In genomic region chr15:28420470-28420869, GRCh38 we compare ENCODE assay signal across 11 cellular contexts. TPM values are rescaled to one million over a fixed set of nuclear protein-coding genes. Genes with fewer than 3 reads are reported as not detected.
DNase-seq lines count a peak whose midpoint lies in the region; ATAC-seq, FAIRE-seq and TF ChIP-seq lines count a peak whose summit lies in the region.
"Not testable (repeated sequence)": the region's sequence is repeated elsewhere in the genome, so short reads cannot be mapped to it uniquely, and the experiment has no call there.
"Had no signal": no experiment of that assay in that cellular context is flagged by ENCODE, and none has a peak within 500 bp of the region (broad histone marks: within the 10 kb centered on the region; RNA-seq: fewer than 3 reads in every experiment).

No MANE protein-coding gene starts in this region.

- H3K14ac ChIP-seq in mesenchymal stem cell (ENCODE audit: low read length in 2 of 2): not testable (repeated sequence)

- TF ChIP-seq CTCF in bronchial epithelial cell (IDR thresholded peaks at IDR 0.05; ENCODE audit: insufficient read depth, low read length, severe bottlenecking); cardiac muscle cell (IDR thresholded peaks at IDR 0.05; ENCODE audit: low read depth, low read length): not testable (repeated sequence)

- H3K18ac ChIP-seq in mesenchymal stem cell (ENCODE audit: low read depth in 1 of 2, low read length in 2 of 2): not testable (repeated sequence)

- H3K4me3 ChIP-seq in bronchial epithelial cell (ENCODE audit: low read depth, low read length); cardiac muscle cell; mesenchymal stem cell (ENCODE audit: insufficient read depth in 1 of 2, low read depth in 1 of 2, low read length in 2 of 2): not testable (repeated sequence)

- H3K4me1 ChIP-seq in cardiac muscle cell (ENCODE audit: low read depth); mesenchymal stem cell (ENCODE audit: control insufficient read depth, insufficient read depth, low read depth, low read length): not testable (repeated sequence)

- WGBS in mesenchymal stem cell: 85% methylated on average over 1 of the region's 3 CpGs

- peak; percentile 39 for ATAC-seq in stimulated activated effector memory CD8-positive, alpha-beta T cell treated with anti-CD3 and anti-CD28 coated beads, Interleukin-12 subunit alpha, Interleukin-12 subunit beta, amount 100 ng/mL, for 72 hours

- H2AK5ac ChIP-seq in mesenchymal stem cell (ENCODE audit: low read length, severe bottlenecking): not testable (repeated sequence)

- FAIRE-seq in bronchial epithelial cell (lab: Jason Lieb, UNC): not testable (repeated sequence)

- H2BK120ac ChIP-seq in mesenchymal stem cell (ENCODE audit: low read depth, low read length): not testable (repeated sequence)

- H3K4ac ChIP-seq in mesenchymal stem cell (ENCODE audit: low read depth in 1 of 2, low read length in 2 of 2): not testable (repeated sequence)

- not testable (repeated sequence) for H3K9me3 ChIP-seq in cardiac muscle cell (ENCODE audit: low read depth); mesenchymal stem cell (ENCODE audit: control insufficient read depth, low read length)

- not testable (repeated sequence) for H3K27ac Mint-ChIP-seq in stimulated activated effector memory CD8-positive, alpha-beta T cell treated with anti-CD3 and anti-CD28 coated beads, Interleukin-12 subunit alpha, Interleukin-12 subunit beta, amount 100 ng/mL, for 72 hours

- H3K4me2 ChIP-seq in mesenchymal stem cell (ENCODE audit: low read length, poor library complexity, severe bottlenecking): not testable (repeated sequence)

- H3K27me3 ChIP-seq in bronchial epithelial cell (ENCODE audit: control insufficient read depth, insufficient read depth, low read length); cardiac muscle cell; mesenchymal stem cell (ENCODE audit: control insufficient read depth in 1 of 2, insufficient read depth in 1 of 2, low read length in 2 of 2): not testable (repeated sequence)

- not testable (repeated sequence) for H2BK12ac ChIP-seq in mesenchymal stem cell (ENCODE audit: low read length in 2 of 2)

- H4K91ac ChIP-seq in mesenchymal stem cell (ENCODE audit: low read length): not testable (repeated sequence)

- not testable (repeated sequence) for H3K27ac ChIP-seq in cardiac muscle cell; mesenchymal stem cell (ENCODE audit: low read length, poor library complexity, severe bottlenecking)

- H3K36me3 Mint-ChIP-seq in stimulated activated effector memory CD8-positive, alpha-beta T cell treated with anti-CD3 and anti-CD28 coated beads, Interleukin-12 subunit alpha, Interleukin-12 subunit beta, amount 100 ng/mL, for 72 hours: not testable (repeated sequence)

- not testable (repeated sequence) for H3K9me3 Mint-ChIP-seq in stimulated activated effector memory CD8-positive, alpha-beta T cell treated with anti-CD3 and anti-CD28 coated beads, Interleukin-12 subunit alpha, Interleukin-12 subunit beta, amount 100 ng/mL, for 72 hours

- peak; percentile 0 for DNase-seq in Ammon's horn (ENCODE audit: low spot score)
- peak; percentile 0 for DNase-seq in KBM-7
- DNase-seq in RPMI8226: peak; percentile 1
- peak; percentile 0 for DNase-seq in bronchial epithelial cell (ENCODE audit: low read depth)
- peak; percentile 0 for DNase-seq in cardiac muscle cell (ENCODE audit: low read depth in 1 of 2, low spot score in 1 of 2)
- DNase-seq in mesenchymal stem cell: peak; percentile 0
- not testable (repeated sequence) for DNase-seq in stimulated activated effector memory CD8-positive, alpha-beta T cell treated with anti-CD3 and anti-CD28 coated beads, Interleukin-12 subunit alpha, Interleukin-12 subunit beta, amount 100 ng/mL, for 72 hours (ENCODE audit: low spot score in 2 of 2)

- H2BK15ac ChIP-seq in mesenchymal stem cell (ENCODE audit: low read depth, poor library complexity, severe bottlenecking): not testable (repeated sequence)

- not testable (repeated sequence) for H3K9ac ChIP-seq in mesenchymal stem cell (ENCODE audit: low read length)

- not testable (repeated sequence) for H3K4me3 Mint-ChIP-seq in stimulated activated effector memory CD8-positive, alpha-beta T cell treated with anti-CD3 and anti-CD28 coated beads, Interleukin-12 subunit alpha, Interleukin-12 subunit beta, amount 100 ng/mL, for 72 hours

- not testable (repeated sequence) for H3K23ac ChIP-seq in mesenchymal stem cell (ENCODE audit: low read length in 2 of 2)

- not testable (repeated sequence) for H2AFZ ChIP-seq in mesenchymal stem cell (ENCODE audit: low read depth, low read length)

- H3K36me3 ChIP-seq in bronchial epithelial cell (ENCODE audit: control insufficient read depth, insufficient read depth, low read length); cardiac muscle cell; mesenchymal stem cell (ENCODE audit: control insufficient read depth in 1 of 2, insufficient read depth in 2 of 2, low read depth in 1 of 2, low read length in 2 of 2): not testable (repeated sequence)

- not testable (repeated sequence) for H3K79me1 ChIP-seq in mesenchymal stem cell (replicated peaks; ENCODE audit: low read length, poor library complexity, severe bottlenecking)

- H4K8ac ChIP-seq in mesenchymal stem cell (ENCODE audit: low read length): not testable (repeated sequence)

- in situ Hi-C loops in KBM-7 (cut with MboI; ENCODE audit: low pct_unique_long_range_greater_than_20kb, low sequenced_read_pairs): not testable (repeated sequence)

- H2BK5ac ChIP-seq in mesenchymal stem cell (ENCODE audit: low read depth, low read length, poor library complexity, severe bottlenecking): not testable (repeated sequence)

- H3K4me1 Mint-ChIP-seq in stimulated activated effector memory CD8-positive, alpha-beta T cell treated with anti-CD3 and anti-CD28 coated beads, Interleukin-12 subunit alpha, Interleukin-12 subunit beta, amount 100 ng/mL, for 72 hours: not testable (repeated sequence)

RNA-seq across cellular contexts. Expression of gene GOLGA8F, which starts 42.0 kb away (rescaled TPM):
- total RNA-seq in bronchial epithelial cell: not detected in 2 replicates
- not detected in 2 replicates for total RNA-seq in cardiac muscle cell
- 0.12 TPM in 1 of 2 replicates, not detected in the other for polyA plus RNA-seq in cardiac muscle cell
- polyA plus RNA-seq in mesenchymal stem cell (2013, experiment 1 of 2): not detected
- polyA plus RNA-seq in mesenchymal stem cell (2013, experiment 2 of 2): not detected
- total RNA-seq: A172; Caco-2; CD8-positive, alpha-beta T cell; GM23338 had no signal
- polyA plus RNA-seq: GM23338 had no signal
